In the genomic region with DNA sequence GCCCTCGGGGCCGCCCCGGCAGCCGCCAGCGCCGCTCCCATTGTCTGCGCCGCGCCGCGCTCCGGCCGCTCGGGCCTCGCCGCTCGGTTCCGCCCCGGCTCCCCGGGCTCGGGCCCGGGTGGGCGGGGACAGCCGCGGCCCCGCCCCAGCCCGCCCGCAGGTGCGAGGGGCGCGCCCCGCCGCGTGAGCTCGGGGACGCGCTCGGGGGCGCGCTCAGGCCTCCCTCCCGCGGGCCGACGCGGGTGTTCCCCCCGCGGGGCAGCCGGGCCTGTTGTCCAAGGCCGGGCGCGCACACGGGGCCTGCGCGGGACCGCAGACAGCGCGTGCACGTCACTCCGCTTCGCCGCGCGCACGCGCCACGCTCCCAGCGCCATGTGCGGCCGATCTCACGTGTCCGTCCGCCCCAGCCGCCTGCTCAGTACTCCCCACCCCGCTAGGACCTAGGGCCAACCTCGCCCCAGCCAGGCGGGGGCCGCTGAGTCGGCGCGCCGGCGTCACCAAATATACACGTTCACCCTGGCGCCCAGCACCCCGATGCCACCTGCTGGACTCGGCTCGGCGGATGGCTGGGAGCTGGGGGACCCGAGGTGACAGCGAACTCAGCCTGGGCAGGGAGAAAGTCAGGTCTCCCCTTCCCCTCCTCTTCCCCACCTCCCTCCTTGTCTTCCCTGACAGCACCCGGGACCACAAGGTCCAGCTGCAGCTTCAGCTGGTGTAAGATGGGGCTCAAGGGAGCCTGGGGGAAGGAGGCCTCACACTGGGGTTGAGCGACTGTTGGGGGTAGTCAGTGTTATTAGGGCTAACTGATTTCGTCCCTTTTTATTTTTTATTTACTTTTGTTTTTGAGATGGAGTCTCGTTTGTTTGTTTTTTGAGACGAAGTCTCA, we compare ENCODE assay signal across 8 cellular contexts. TPM values are rescaled to one million over a fixed set of nuclear protein-coding genes. Genes with fewer than 3 reads are reported as not detected.
DNase-seq lines count a peak whose midpoint lies in the region; ATAC-seq and TF ChIP-seq lines count a peak whose summit lies in the region.

No MANE protein-coding gene starts in this region.

- H3K4me1 ChIP-seq in iPS DF 6.9 (ENCODE audit: control insufficient read depth, insufficient read depth, low read length): peaks cover 4% of the 10 kb centered on the region; the same call in 1 of the 2 replicates
- peaks cover 0 to 35% (median 31%) of the 10 kb centered on the region in 4 donors for H3K4me1 ChIP-seq in sigmoid colon

- peak overlapping the region; percentile 75 for H3K4me3 ChIP-seq in astrocyte of the spinal cord (ENCODE audit: low read depth, low read length)
- peak overlapping the region; percentile 74 for H3K4me3 ChIP-seq in iPS DF 6.9 (ENCODE audit: low read length)
- peak overlapping the region; percentile 26 to 75 (median 62) for H3K4me3 ChIP-seq in sigmoid colon

- peak; percentile 33 for TF ChIP-seq CTCF in astrocyte of the spinal cord (IDR thresholded peaks at IDR 0.05; ENCODE audit: low read depth, low read length)
- peak; percentile 22 to 31 (median 24) for TF ChIP-seq CTCF in sigmoid colon (IDR thresholded peaks at IDR 0.05)

- intact Hi-C loops in sigmoid colon (cut with DNase I): loop anchor here (2.0 kb wide), 1 partner anchor 29 kb away; the partner anchor contains the start of gene RALGDS

- ATAC-seq in HG02870 (IDR thresholded peaks at IDR 0.05; ENCODE audit: unreplicated experiment): peak; percentile 55

- TF ChIP-seq POLR2A in sigmoid colon (IDR thresholded peaks at IDR 0.05): peak; percentile 22 to 34

- TF ChIP-seq EP300 in sigmoid colon (IDR thresholded peaks at IDR 0.05): peak in 1 of 4 donors; percentile 54

- H3K27ac ChIP-seq in iPS DF 6.9 (ENCODE audit: low read length) (no peak overlapping the region), sigmoid colon (peak overlapping the region; percentile 83 to 95 (median 88))

- in situ Hi-C loops in astrocyte of the spinal cord (cut with HindIII; ENCODE audit: low sequenced_read_pairs): no loop called here

- DNase-seq in SIG-M5 treated with dmso at 0.1 percent for 504 hours (lab: John Stamatoyannopoulos, UW; ENCODE audit: unreplicated experiment): peak; percentile 86
- DNase-seq in SIG-M5 (lab: John Stamatoyannopoulos, UW): no peak
- peak; percentile 87 for DNase-seq in NCI-H146 (lab: John Stamatoyannopoulos, UW)
- DNase-seq in T-helper 9 cell: peak; percentile 73
- DNase-seq in astrocyte of the spinal cord (ENCODE audit: low read depth, low spot score): peak; percentile 80
- DNase-seq in iPS DF 6.9 (ENCODE audit: low read depth, low spot score): peak; percentile 84
- peak; percentile 96 for DNase-seq in sigmoid colon

- no peaks in the 10 kb centered on the region for H3K9me3 ChIP-seq in iPS DF 6.9 (ENCODE audit: control insufficient read depth, insufficient read depth, low read length)
- H3K9me3 ChIP-seq in sigmoid colon: no peaks in the 10 kb centered on the region

- no peaks in the 10 kb centered on the region for H3K27me3 ChIP-seq in iPS DF 6.9 (ENCODE audit: control insufficient read depth, insufficient read depth, low read length)
- H3K27me3 ChIP-seq in sigmoid colon: no peaks in the 10 kb centered on the region

- H3K36me3 ChIP-seq in iPS DF 6.9 (ENCODE audit: control insufficient read depth, insufficient read depth, low read length): no peaks in the 10 kb centered on the region
- H3K36me3 ChIP-seq in sigmoid colon: no peaks in the 10 kb centered on the region

- no CpG with 5 or more reads among the region's 95 CpGs for WGBS in iPS DF 6.9 (ENCODE audit: insufficient coverage, insufficient read length)
- WGBS in sigmoid colon, 2 donors: 2% methylated on average over 95 of the region's 95 CpGs

RNA-seq across cellular contexts. Expression of gene GBGT1, which starts 14.3 kb away (rescaled TPM):
- total RNA-seq in sigmoid colon: 10 to 100 TPM in 3 of 4 donors, 1 to 10 TPM in 1; 8.9 to 31.1 (median 19.2) TPM
- polyA plus RNA-seq in sigmoid colon: 1 to 10 TPM; 4.2 to 9.9 (median 5.4) TPM

RNA-seq across cellular contexts. Expression of gene RALGDS, which starts 28.3 kb away (rescaled TPM):
- 10 to 100 TPM; 35.2 to 52.7 (median 39.6) TPM for total RNA-seq in sigmoid colon
- 10 to 100 TPM; 27.6 to 49.7 (median 32.1) TPM for polyA plus RNA-seq in sigmoid colon

RNA-seq across cellular contexts. Expression of gene OBP2B, which starts 59.7 kb away (rescaled TPM):
- total RNA-seq in sigmoid colon: not detected
- not detected for polyA plus RNA-seq in sigmoid colon
